ENCODE assay signal across 9 cellular contexts in genomic region chr2:216606551-216607527, GRCh38. TPM values are rescaled to one million over a fixed set of nuclear protein-coding genes. Genes with fewer than 3 reads are reported as not detected.
DNase-seq lines count a peak whose midpoint lies in the region; ATAC-seq and TF ChIP-seq lines count a peak whose summit lies in the region.
"Had no signal": no experiment of that assay in that cellular context is flagged by ENCODE, and none has a peak within 500 bp of the region (broad histone marks: within the 10 kb centered on the region; RNA-seq: fewer than 3 reads in every experiment).

No MANE protein-coding gene starts in this region.

- H3K36me3 ChIP-seq in right lobe of liver (no peaks in the 10 kb centered on the region), breast epithelium (no peaks in the 10 kb centered on the region)

- 39% methylated on average over 30 of the region's 30 CpGs for WGBS in right cardiac atrium
- WGBS in right lobe of liver (ENCODE audit: insufficient coverage, low coverage, low lambda C conversion rate, missing lambda C conversion rate) = 57% methylated on average over 28 of the region's 30 CpGs

- TF ChIP-seq POLR2A in right lobe of liver (IDR thresholded peaks at IDR 0.05) = no peak
- TF ChIP-seq POLR2A in breast epithelium (IDR thresholded peaks at IDR 0.05) = no peak

- DNase-seq in right cardiac atrium (no peak), Right ventricle myocardium inferior (ENCODE audit: missing footprints) (no peak), right lobe of liver (peak in 1 of 3 donors; percentile 55), SIG-M5 treated with dmso at 0.1 percent for 504 hours (lab: John Stamatoyannopoulos, UW; ENCODE audit: unreplicated experiment) (no peak), breast epithelium (ENCODE audit: low spot score in 2 of 2) (no peak)
- peak; percentile 84 for DNase-seq in activated CD4-positive, alpha-beta T cell treated with anti-CD3 and anti-CD28 coated beads for 48 hours

- TF ChIP-seq CTCF in right lobe of liver (IDR thresholded peaks at IDR 0.05) (no peak), breast epithelium (IDR thresholded peaks at IDR 0.05) (no peak)

- H3K4me1 ChIP-seq in right cardiac atrium (ENCODE audit: control insufficient read depth, insufficient read depth, low read length) = peaks cover 2% of the 10 kb centered on the region
- no peaks in the 10 kb centered on the region for H3K4me1 ChIP-seq in right lobe of liver
- no peaks in the 10 kb centered on the region for H3K4me1 ChIP-seq in breast epithelium

- H3K27ac ChIP-seq in right cardiac atrium (ENCODE audit: low read length) (no peak overlapping the region), right lobe of liver (no peak overlapping the region), breast epithelium (no peak overlapping the region)
- H3K27ac ChIP-seq: C4-2B had no signal

- ATAC-seq in right cardiac atrium (peak; percentile 32 to 50), Right ventricle myocardium inferior (no peak), HG03457 (IDR thresholded peaks at IDR 0.05; ENCODE audit: unreplicated experiment) (peak; percentile 81), right lobe of liver (peak in 3 of 4 donors; percentile 29 to 67 (median 36)), HG03025 (IDR thresholded peaks at IDR 0.05; ENCODE audit: low FRiP score, unreplicated experiment) (no peak)

- H3K9me3 ChIP-seq in right cardiac atrium (ENCODE audit: control insufficient read depth, low read length) (no peaks in the 10 kb centered on the region), right lobe of liver (no peaks in the 10 kb centered on the region), breast epithelium (no peaks in the 10 kb centered on the region)

- no peaks in the 10 kb centered on the region for H3K27me3 ChIP-seq in right cardiac atrium (ENCODE audit: control insufficient read depth, insufficient read depth)
- H3K27me3 ChIP-seq in right lobe of liver = no peaks in the 10 kb centered on the region
- H3K27me3 ChIP-seq in breast epithelium = no peaks in the 10 kb centered on the region

- intact Hi-C loops in right cardiac atrium (cut with DNase I) (no loop called here), Right ventricle myocardium inferior (cut with DNase I) (no loop called here), right lobe of liver (cut with DNase I) (no loop called here), breast epithelium (cut with DNase I; ENCODE audit: low total_unique reads) (no loop called here)

- H3K4me3 ChIP-seq in right cardiac atrium (ENCODE audit: low read length) (no peak overlapping the region), right lobe of liver (no peak overlapping the region), breast epithelium (peak overlapping the region in 1 of 3 donors; percentile 27)

RNA-seq across cellular contexts. Expression of gene IGFBP2, which starts 26.4 kb away (rescaled TPM):
- 100 to 1,000 TPM in 2 of 4 donors, 10 to 100 TPM in 2; 62.6 to 168 (median 92.4) TPM for total RNA-seq in right cardiac atrium
- 115 TPM for polyA plus RNA-seq in right cardiac atrium
- 60.1 TPM for total RNA-seq in Right ventricle myocardium inferior
- total RNA-seq in right lobe of liver = 1,000 to 10,000 TPM in 2 of 6 experiments, 100 to 1,000 TPM in 4; 276 to 1,091 (median 406) TPM
- total RNA-seq in breast epithelium = 100 to 1,000 TPM in 2 of 3 donors, 10 to 100 TPM in 1; 16.0 to 131 (median 115) TPM

Comparison
In these comparisons a context has a peak if more than half of its experiments do, and no peak if none do; other contexts are left out.
1. ATAC-seq: peak in right cardiac atrium (2 of 2), HG03457 (single experiment) and right lobe of liver (3 of 4); none in Right ventricle myocardium inferior (single experiment) and HG03025 (single experiment).